ENCODE assay signal across 8 cellular contexts in the genomic region with DNA sequence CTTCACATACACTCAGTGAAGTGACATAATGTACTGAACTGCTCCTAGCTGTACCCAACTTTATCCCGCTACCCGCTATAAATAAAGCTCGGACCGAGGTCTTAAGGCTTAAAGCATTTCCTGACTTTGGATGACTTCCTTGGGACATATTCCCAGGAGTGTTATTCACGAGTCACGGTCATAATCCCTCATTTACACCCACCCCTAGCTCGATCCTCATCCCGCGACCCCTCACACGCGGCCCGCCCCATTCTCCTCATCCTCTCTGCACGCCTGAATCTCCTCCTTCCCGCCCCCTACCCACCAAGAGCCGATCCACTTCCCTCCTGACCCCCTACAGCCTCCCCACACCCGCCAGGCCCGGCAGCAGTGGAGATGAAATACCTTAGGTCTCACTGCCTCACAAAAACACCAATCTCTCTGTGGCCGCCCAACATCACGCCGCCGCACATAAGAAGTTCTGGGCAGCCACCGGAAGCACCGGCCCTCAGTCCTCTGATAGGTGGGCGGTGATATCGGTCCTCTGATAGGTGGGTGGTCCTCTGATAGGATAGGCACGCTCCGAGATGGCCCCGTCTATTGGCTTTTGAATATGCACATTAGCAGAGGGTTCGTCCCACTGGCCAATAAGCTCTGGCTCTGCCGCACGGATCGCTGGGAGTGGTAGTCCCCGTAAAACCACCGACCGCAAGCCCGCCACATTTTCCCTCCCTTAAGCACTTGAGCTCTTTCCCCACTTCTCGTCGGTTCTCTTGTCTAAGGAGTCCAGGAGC.
A peak's percentile ranks its signal among the peaks of the same experiment; 100 is the strongest.
DNase-seq lines count a peak whose midpoint lies in the region; ATAC-seq and TF ChIP-seq lines count a peak whose summit lies in the region.

Gene WDCP, minus strand, starts transcription at position 462 of the 773 bp plus-strand sequence. CDS start 7,897 bp downstream, outside the sequence.

- DNase-seq in AML-193 (lab: John Stamatoyannopoulos, UW) (peak; percentile 99), NCI-H510A treated with DMSO at 0.1 percent for 48 hours (lab: John Stamatoyannopoulos, UW) (peak; percentile 98), choroid plexus epithelial cell (ENCODE audit: low read depth) (peak; percentile 100), kidney glomerular epithelial cell (lab: John Stamatoyannopoulos, UW) (peak; percentile 99)
- peak; percentile 88 for DNase-seq in activated CD4-positive, alpha-beta T cell treated with anti-CD3 and anti-CD28 coated beads for 24 hours (ENCODE audit: low read depth in 2 of 2)
- DNase-seq in stimulated activated CD4-positive, alpha-beta T cell treated with anti-CD3 and anti-CD28 coated beads, Interleukin-1b, Interleukin-23, amount 100 ng/mL, for 1 hour (ENCODE audit: low read depth in 2 of 2), result peak; percentile 66 to 80

- peak; percentile 98 for ATAC-seq in HG03439 (IDR thresholded peaks at IDR 0.05; ENCODE audit: unreplicated experiment)

- TF ChIP-seq POLR2A in GM19193 (IDR thresholded peaks at IDR 0.05; ENCODE audit: extremely low read depth, insufficient read depth, insufficient read length), result peak; percentile 92

- H3K4me3 ChIP-seq in choroid plexus epithelial cell (ENCODE audit: low read depth, low read length), result peak within 1 kb of the TSS; percentile 90

- TF ChIP-seq CTCF in choroid plexus epithelial cell (conservative IDR thresholded peaks at IDR 0.05; ENCODE audit: low read depth, low read length), result no peak

Comparison
In these comparisons a context has a peak if more than half of its experiments do, and no peak if none do; other contexts are left out.
1. Peak in every context shown above with its lines: DNase-seq, ATAC-seq and H3K4me3 ChIP-seq.